Comparison of ENCODE assay signal across 26 cellular contexts in genomic region chr7:136012238-136012637, GRCh38.
"Had no signal": no experiment of that assay in that cellular context is flagged by ENCODE, and none has a peak within 500 bp of the region (broad histone marks: within the 10 kb centered on the region; RNA-seq: fewer than 3 reads in every experiment).

No MANE protein-coding gene starts in this region.

- H3K36me3 Mint-ChIP-seq: mesothelial cell of epicardium; naive B cell; natural killer cell; stimulated activated effector memory CD8-positive, alpha-beta T cell treated with anti-CD3 and anti-CD28 coated beads, Interleukin-12 subunit alpha, Interleukin-12 subunit beta, amount 100 ng/mL, for 72 hours had no signal

- H3K27me3 Mint-ChIP-seq: progenitor cell of endocrine pancreas had no signal

- H3K4me1 ChIP-seq: left lung, right lobe of liver, suprapubic skin, tibial artery, upper lobe of right lung had no signal

- DNase-seq: hypothalamus; immature natural killer cell; kidney; left colon; left lung; mesendoderm; naive B cell; natural killer cell; nephron progenitor cell; ovary; right lobe of liver; spleen; stimulated activated CD4-positive, alpha-beta T cell treated with anti-CD3 and anti-CD28 coated beads, Interleukin-4, amount 100 ng/mL, for 24 hours; stimulated activated naive CD4-positive, alpha-beta T cell; tibial artery; trophoblast cell; upper lobe of right lung had no signal

- H3K4me3 Mint-ChIP-seq: mesothelial cell of epicardium; natural killer cell; nephron progenitor cell; stimulated activated effector memory CD8-positive, alpha-beta T cell treated with anti-CD3 and anti-CD28 coated beads, Interleukin-12 subunit alpha, Interleukin-12 subunit beta, amount 100 ng/mL, for 72 hours had no signal

- H3K36me3 ChIP-seq: left lung, ovary, right atrium auricular region, right lobe of liver, spleen, suprapubic skin, thoracic aorta, tibial artery, upper lobe of right lung had no signal

- H3K27me3 ChIP-seq: ovary, right atrium auricular region, right lobe of liver, upper lobe of right lung had no signal

- H3K27ac ChIP-seq: left lung, ovary, right atrium auricular region, right lobe of liver, skin epidermis, spleen, suprapubic skin, thoracic aorta, tibial artery, upper lobe of right lung had no signal

- H3K4me3 ChIP-seq: left lung, lung, ovary, right atrium auricular region, right lobe of liver, skin epidermis, spleen, suprapubic skin, thoracic aorta, tibial artery, upper lobe of right lung had no signal

- H3K27ac Mint-ChIP-seq: immature natural killer cell; mesothelial cell of epicardium; naive B cell; natural killer cell; nephron progenitor cell; progenitor cell of endocrine pancreas; stimulated activated effector memory CD8-positive, alpha-beta T cell treated with anti-CD3 and anti-CD28 coated beads, Interleukin-12 subunit alpha, Interleukin-12 subunit beta, amount 100 ng/mL, for 72 hours; stimulated activated naive CD8-positive, alpha-beta T cell treated with anti-CD3 and anti-CD28 coated beads, Interleukin-15, Interleukin-2, amounts not matched to agents 100 ng/mL and 50 ng/mL, for 24 hours had no signal

- H3K9me3 Mint-ChIP-seq: immature natural killer cell; mesothelial cell of epicardium; natural killer cell; nephron progenitor cell; stimulated activated naive CD8-positive, alpha-beta T cell treated with anti-CD3 and anti-CD28 coated beads, Interleukin-15, Interleukin-2, amounts not matched to agents 100 ng/mL and 50 ng/mL, for 24 hours had no signal

- ATAC-seq: left colon; left lung; natural killer cell; right lobe of liver; stimulated activated effector memory CD8-positive, alpha-beta T cell treated with anti-CD3 and anti-CD28 coated beads, Interleukin-12 subunit alpha, Interleukin-12 subunit beta, amount 100 ng/mL, for 72 hours; upper lobe of right lung had no signal

- H3K9me3 ChIP-seq: left lung, ovary, right atrium auricular region, right lobe of liver, spleen, suprapubic skin, thoracic aorta, tibial artery, upper lobe of right lung had no signal
